Comparison of ENCODE assay signal across 26 cellular contexts in genomic region chr2:37453024-37453423, GRCh38.
DNase-seq lines count a peak whose midpoint lies in the region; ATAC-seq and TF ChIP-seq lines count a peak whose summit lies in the region.
"Had no signal": no experiment of that assay in that cellular context is flagged by ENCODE, and none has a peak within 500 bp of the region (broad histone marks: within the 10 kb centered on the region; RNA-seq: fewer than 3 reads in every experiment).

No MANE protein-coding gene starts in this region.

- peak overlapping the region in 3 of 4 donors; percentile 64 to 81 (median 76) for H3K4me3 Mint-ChIP-seq in CD4-positive, CD25-positive, alpha-beta regulatory T cell
- H3K4me3 Mint-ChIP-seq in CD8-positive, alpha-beta T cell: peak overlapping the region; percentile 64
- peak overlapping the region; percentile 43 for H3K4me3 Mint-ChIP-seq in activated T-helper 17 cell treated with anti-CD3 and anti-CD28 coated beads, Interleukin-2, amount 50 U/mL, for 72 hours
- peak overlapping the region; percentile 57 to 77 (median 60) for H3K4me3 Mint-ChIP-seq in immature natural killer cell
- H3K4me3 Mint-ChIP-seq: type B pancreatic cell, WTC11 had no signal

- TF ChIP-seq CTCF in CD8-positive, alpha-beta T cell (IDR thresholded peaks at IDR 0.05): no peak
- TF ChIP-seq CTCF in GM20000 (IDR thresholded peaks at IDR 0.05; ENCODE audit: extremely low read depth, missing control alignments): no peak

- H3K4me3 ChIP-seq in CD4-positive, CD25-positive, alpha-beta regulatory T cell (ENCODE audit: low read depth, low read length): peak overlapping the region; percentile 54
- no peak overlapping the region for H3K4me3 ChIP-seq in CD8-positive, alpha-beta T cell (ENCODE audit: low read depth, low read length)
- H3K4me3 ChIP-seq: BLaER1 treated with 17β-estradiol and CSF1 and Interleukin-3, amounts not matched to agents 10 nM and 100 nM; lung; right atrium auricular region had no signal

- no peak overlapping the region for H3K27ac ChIP-seq in CD4-positive, CD25-positive, alpha-beta regulatory T cell (ENCODE audit: insufficient read depth, low read length, poor library complexity, severe bottlenecking)
- no peak overlapping the region for H3K27ac ChIP-seq in CD8-positive, alpha-beta T cell (ENCODE audit: low read depth, low read length)
- H3K27ac ChIP-seq: BLaER1 treated with 17β-estradiol and CSF1 and Interleukin-3, amounts not matched to agents 10 nM and 100 nM; brain microvascular endothelial cell; right atrium auricular region had no signal

- POLR2A ChIA-PET in CD8-positive, alpha-beta T cell (lab: Charles Lee): interaction anchor here (0.6 to 1.5 kb wide), 6 partner anchors 8 to 412 kb away, joined by 3 to 14 read pairs (median 4); no protein-coding TSS in a partner anchor

- no peaks in the 10 kb centered on the region for H3K36me3 ChIP-seq in CD4-positive, CD25-positive, alpha-beta regulatory T cell (ENCODE audit: control insufficient read depth, insufficient read depth, low read length)
- no peaks in the 10 kb centered on the region for H3K36me3 ChIP-seq in CD8-positive, alpha-beta T cell (ENCODE audit: insufficient read depth, low read length)
- H3K36me3 ChIP-seq: BLaER1 treated with 17β-estradiol and CSF1 and Interleukin-3, amounts not matched to agents 10 nM and 100 nM; brain microvascular endothelial cell; right atrium auricular region had no signal

- H3K4me1 ChIP-seq in CD4-positive, CD25-positive, alpha-beta regulatory T cell (ENCODE audit: control insufficient read depth, insufficient read depth, low read length, poor library complexity, severe bottlenecking): peaks cover 38% of the 10 kb centered on the region
- peaks cover 45% of the 10 kb centered on the region for H3K4me1 ChIP-seq in CD8-positive, alpha-beta T cell (ENCODE audit: insufficient read depth, low read length)

- peaks cover 5% of the 10 kb centered on the region for H3K36me3 Mint-ChIP-seq in CD4-positive, CD25-positive, alpha-beta regulatory T cell
- no peaks in the 10 kb centered on the region for H3K36me3 Mint-ChIP-seq in CD8-positive, alpha-beta T cell
- no peaks in the 10 kb centered on the region for H3K36me3 Mint-ChIP-seq in activated T-helper 17 cell treated with anti-CD3 and anti-CD28 coated beads, Interleukin-2, amount 50 U/mL, for 72 hours (ENCODE audit: low read depth)
- H3K36me3 Mint-ChIP-seq in immature natural killer cell: peaks cover 0 to 4% (median 0%) of the 10 kb centered on the region in 3 donors
- H3K36me3 Mint-ChIP-seq: type B pancreatic cell, WTC11 had no signal

- no peaks in the 10 kb centered on the region for H3K27me3 ChIP-seq in CD4-positive, CD25-positive, alpha-beta regulatory T cell (ENCODE audit: control insufficient read depth, insufficient read depth, low read length)
- no peaks in the 10 kb centered on the region for H3K27me3 ChIP-seq in CD8-positive, alpha-beta T cell (ENCODE audit: insufficient read depth, low read length)
- H3K27me3 ChIP-seq: BLaER1 treated with 17β-estradiol and CSF1 and Interleukin-3, amounts not matched to agents 10 nM and 100 nM; brain microvascular endothelial cell; right atrium auricular region had no signal

- peaks cover 20 to 79% (median 50%) of the 10 kb centered on the region in 4 donors for H3K4me1 Mint-ChIP-seq in CD4-positive, CD25-positive, alpha-beta regulatory T cell
- H3K4me1 Mint-ChIP-seq in CD8-positive, alpha-beta T cell (ENCODE audit: low read depth): peaks cover 71% of the 10 kb centered on the region
- peaks cover 43% of the 10 kb centered on the region for H3K4me1 Mint-ChIP-seq in activated T-helper 17 cell treated with anti-CD3 and anti-CD28 coated beads, Interleukin-2, amount 50 U/mL, for 72 hours
- peaks cover 43 to 45% of the 10 kb centered on the region in 2 donors for H3K4me1 Mint-ChIP-seq in immature natural killer cell

- intact Hi-C loops in CD8-positive, alpha-beta T cell (cut with DNase I, micrococcal nuclease): loop anchor here in 1 of 2 experiments (10.0 kb wide), 1 partner anchor 222 kb away; the partner anchor contains the start of gene CDC42EP3

- ATAC-seq in CD4-positive, CD25-positive, alpha-beta regulatory T cell (ENCODE audit: low read depth in 2 of 2): peak; percentile 50 to 52
- ATAC-seq in CD8-positive, alpha-beta T cell: peak; percentile 58
- ATAC-seq in activated T-helper 17 cell treated with anti-CD3 and anti-CD28 coated beads, Interleukin-2, amount 50 U/mL, for 72 hours (replicated peaks): peak; percentile 49
- ATAC-seq: Panc1, WTC11 had no signal

- H3K9me3 Mint-ChIP-seq in CD4-positive, CD25-positive, alpha-beta regulatory T cell: peaks cover 0 to 3% (median 0%) of the 10 kb centered on the region in 7 donors
- peaks cover 5% of the 10 kb centered on the region for H3K9me3 Mint-ChIP-seq in CD8-positive, alpha-beta T cell
- H3K9me3 Mint-ChIP-seq in activated T-helper 17 cell treated with anti-CD3 and anti-CD28 coated beads, Interleukin-2, amount 50 U/mL, for 72 hours: peaks cover 16% of the 10 kb centered on the region
- no peaks in the 10 kb centered on the region for H3K9me3 Mint-ChIP-seq in immature natural killer cell
- H3K9me3 Mint-ChIP-seq: WTC11 had no signal

- H3K27me3 Mint-ChIP-seq in CD4-positive, CD25-positive, alpha-beta regulatory T cell: peaks cover 11% of the 10 kb centered on the region
- H3K27me3 Mint-ChIP-seq in CD8-positive, alpha-beta T cell (ENCODE audit: low read depth): no peaks in the 10 kb centered on the region
- H3K27me3 Mint-ChIP-seq in activated T-helper 17 cell treated with anti-CD3 and anti-CD28 coated beads, Interleukin-2, amount 50 U/mL, for 72 hours: no peaks in the 10 kb centered on the region
- peaks cover 2 to 4% (median 2%) of the 10 kb centered on the region in 3 donors for H3K27me3 Mint-ChIP-seq in immature natural killer cell (ENCODE audit: low read depth in 3 of 3)
- H3K27me3 Mint-ChIP-seq: type B pancreatic cell had no signal

- no peaks in the 10 kb centered on the region for H3K9me3 ChIP-seq in CD4-positive, CD25-positive, alpha-beta regulatory T cell (ENCODE audit: control insufficient read depth in 2 of 2, low read length in 2 of 2)
- H3K9me3 ChIP-seq in CD8-positive, alpha-beta T cell (ENCODE audit: low read length): no peaks in the 10 kb centered on the region
- H3K9me3 ChIP-seq: right atrium auricular region had no signal

- CTCF ChIA-PET in CD8-positive, alpha-beta T cell (lab: Charles Lee): interaction anchor here (1.7 kb wide), 1 partner anchor 38 kb away, joined by 5 read pairs; no protein-coding TSS in a partner anchor

- H3K27ac Mint-ChIP-seq in CD4-positive, CD25-positive, alpha-beta regulatory T cell: peak overlapping the region in 2 of 3 donors; percentile 66 to 73
- H3K27ac Mint-ChIP-seq in CD8-positive, alpha-beta T cell: peak overlapping the region; percentile 76
- peak overlapping the region; percentile 15 for H3K27ac Mint-ChIP-seq in activated T-helper 17 cell treated with anti-CD3 and anti-CD28 coated beads, Interleukin-2, amount 50 U/mL, for 72 hours
- peak overlapping the region in 4 of 6 donors; percentile 13 to 81 (median 62) for H3K27ac Mint-ChIP-seq in immature natural killer cell
- H3K27ac Mint-ChIP-seq: type B pancreatic cell, WTC11 had no signal

- peak in 1 of 3 donors; percentile 62 for DNase-seq in CD4-positive, CD25-positive, alpha-beta regulatory T cell
- DNase-seq in CD8-positive, alpha-beta T cell: no peak
- peak in 1 of 3 donors; percentile 6 for DNase-seq in immature natural killer cell
- DNase-seq in GM20000 (ENCODE audit: low spot score): no peak
- DNase-seq in NCI-H1105 (lab: John Stamatoyannopoulos, UW): no peak
- no peak for DNase-seq in RPMI8226
- DNase-seq: activated CD4-positive, alpha-beta T cell treated with anti-CD3 and anti-CD28 coated beads, Interleukin-2, amount 50 U/mL, for 4 hours; activated gamma-delta T cell treated with Interleukin-2 at 50 U/mL for 16 hours; activated T-cell treated with anti-CD3 and anti-CD28 coated beads for 4 hours; amniotic stem cell; brain microvascular endothelial cell; KG1; MV-4-11; NCI-H1694 treated with DMSO at 0.1 percent for 48 hours; NCI-H2171 treated with DMSO at 0.1 percent for 48 hours; NCI-H526; SHP77 treated with DMSO at 0.1 percent for 48 hours; stimulated activated CD4-positive, alpha-beta T cell treated with anti-CD3 and anti-CD28 coated beads, Interleukin-2, amount 100 ng/mL, for 24 hours; T1000 had no signal

Comparison
In these comparisons a context has a peak if more than half of its experiments do, and no peak if none do; other contexts are left out.
1. H3K27ac Mint-ChIP-seq: peak in every context shown above with its lines; median percentile 76 in CD8-positive, alpha-beta T cell; 70 in CD4-positive, CD25-positive, alpha-beta regulatory T cell; 62 in immature natural killer cell; 15 in activated T-helper 17 cell treated with anti-CD3 and anti-CD28 coated beads, Interleukin-2, amount 50 U/mL, for 72 hours.